12 cellular contexts compared by ENCODE assay signal in genomic region chr17:76546556-76547182, GRCh38. TPM values are rescaled to one million over a fixed set of nuclear protein-coding genes. Genes with fewer than 3 reads are reported as not detected.
A peak's percentile ranks its signal among the peaks of the same experiment; 100 is the strongest.
DNase-seq lines count a peak whose midpoint lies in the region; ATAC-seq and TF ChIP-seq lines count a peak whose summit lies in the region.
"Had no signal": no experiment of that assay in that cellular context is flagged by ENCODE, and none has a peak within 500 bp of the region (broad histone marks: within the 10 kb centered on the region; RNA-seq: fewer than 3 reads in every experiment).

No MANE protein-coding gene starts in this region.

- intact Hi-C loops in CD4-positive, alpha-beta memory T cell (cut with micrococcal nuclease) = loop anchor here (1.0 kb wide), 3 partner anchors 23 to 138 kb away; no protein-coding TSS in a partner anchor
- intact Hi-C loops in dorsolateral prefrontal cortex (cut with DNase I) = loop anchor here (1.0 to 2.0 kb wide), 2 partner anchors 23 to 24 kb away; no protein-coding TSS in a partner anchor

- WGBS in neuronal stem cell (ENCODE audit: extremely low coverage in 2 of 2, insufficient read length in 2 of 2, insufficient replicate concordance in 1 of 2), 2 donors = no CpG with 5 or more reads among the region's 11 CpGs
- WGBS in tibial nerve, 2 donors = 63 to 64% methylated on average over 10 to 11 of the region's 11 CpGs

- H3K27me3 ChIP-seq in CD4-positive, alpha-beta memory T cell (ENCODE audit: insufficient read depth, low read length) = no peaks in the 10 kb centered on the region
- H3K27me3 ChIP-seq in dorsolateral prefrontal cortex (no peaks in the 10 kb centered on the region), neuronal stem cell (ENCODE audit: control insufficient read depth in 3 of 3, insufficient read depth in 3 of 3, low read depth in 1 of 3, low read length in 3 of 3) (peaks cover 0 to 52% (median 10%) of the 10 kb centered on the region in 3 experiments), tibial nerve (no peaks in the 10 kb centered on the region)

- peak overlapping the region; percentile 8 for H2AK5ac ChIP-seq in neuronal stem cell (ENCODE audit: low read depth, low read length)

- no peaks in the 10 kb centered on the region for H3K36me3 ChIP-seq in CD4-positive, alpha-beta memory T cell (ENCODE audit: insufficient read depth, low read length)
- no peaks in the 10 kb centered on the region for H3K36me3 ChIP-seq in neuronal stem cell (replicated peaks in 1 of 2; ENCODE audit: control insufficient read depth in 2 of 2, insufficient read depth in 2 of 2, low read length in 2 of 2)
- H3K36me3 ChIP-seq in tibial nerve = no peaks in the 10 kb centered on the region

- H2AFZ ChIP-seq in neuronal stem cell (ENCODE audit: low read length) = no peak overlapping the region

- H2BK5ac ChIP-seq in neuronal stem cell (ENCODE audit: low read length) = no peak overlapping the region

- CTCF ChIA-PET in CD4-positive, alpha-beta memory T cell (lab: Charles Lee; ENCODE audit: partially characterized antibody) = interaction anchor here (0.8 to 3.5 kb wide), 21 partner anchors 10 to 168 kb away, joined by 3 to 80 read pairs (median 5); partner anchors contain the start of genes AANAT and ST6GALNAC2

- TF ChIP-seq EP300 in tibial nerve (IDR thresholded peaks at IDR 0.05) = no peak

- POLR2A ChIA-PET in CD4-positive, alpha-beta memory T cell (lab: Charles Lee; ENCODE audit: partially characterized antibody) = interaction anchor here (0.5 to 2.6 kb wide), 6 partner anchors 11 to 76 kb away, joined by 3 to 18 read pairs (median 5); no protein-coding TSS in a partner anchor

- no peak overlapping the region for H3K4me3 Mint-ChIP-seq in CD4-positive, alpha-beta memory T cell
- H3K4me3 Mint-ChIP-seq in stimulated activated naive CD8-positive, alpha-beta T cell treated with anti-CD3 and anti-CD28 coated beads, Interleukin-15, amount 100 ng/mL, for 72 hours = no peak overlapping the region
- H3K4me3 Mint-ChIP-seq: activated naive CD8-positive, alpha-beta T cell had no signal

- H3K9ac ChIP-seq in neuronal stem cell (ENCODE audit: low read depth, low read length, poor library complexity) = no peak overlapping the region

- H3K4me1 Mint-ChIP-seq in CD4-positive, alpha-beta memory T cell = peaks cover 0 to 2% (median 0%) of the 10 kb centered on the region in 4 donors
- peaks cover 6% of the 10 kb centered on the region for H3K4me1 Mint-ChIP-seq in stimulated activated naive CD8-positive, alpha-beta T cell treated with anti-CD3 and anti-CD28 coated beads, Interleukin-15, amount 100 ng/mL, for 72 hours

- H3K27me3 Mint-ChIP-seq in CD4-positive, alpha-beta memory T cell = peaks cover 9 to 12% of the 10 kb centered on the region in 2 donors
- peaks cover 11% of the 10 kb centered on the region for H3K27me3 Mint-ChIP-seq in stimulated activated naive CD8-positive, alpha-beta T cell treated with anti-CD3 and anti-CD28 coated beads, Interleukin-15, amount 100 ng/mL, for 72 hours

- no peak overlapping the region for H3K27ac ChIP-seq in CD4-positive, alpha-beta memory T cell (ENCODE audit: low read depth, low read length)
- H3K27ac ChIP-seq in dorsolateral prefrontal cortex (peak overlapping the region in 49 of 59 donors; percentile 1 to 98 (median 65)), neuronal stem cell (replicated peaks; ENCODE audit: low read length) (no peak overlapping the region), tibial nerve (peak overlapping the region in 2 of 4 donors; percentile 3 to 40)

- H3K9me3 Mint-ChIP-seq in CD4-positive, alpha-beta memory T cell = no peaks in the 10 kb centered on the region
- H3K9me3 Mint-ChIP-seq in stimulated activated naive CD8-positive, alpha-beta T cell treated with anti-CD3 and anti-CD28 coated beads, Interleukin-15, amount 100 ng/mL, for 72 hours = no peaks in the 10 kb centered on the region
- H3K9me3 Mint-ChIP-seq: naive B cell had no signal

- H3K14ac ChIP-seq in neuronal stem cell (ENCODE audit: low read length) = no peak overlapping the region

- no peak for TF ChIP-seq CTCF in dorsolateral prefrontal cortex (IDR thresholded peaks at IDR 0.05 in 54 of 56, conservative IDR thresholded peaks at IDR 0.05 in 2 of 56; ENCODE audit: low read depth in 1 of 56, partially characterized antibody in 56 of 56)
- no peak for TF ChIP-seq CTCF in tibial nerve (IDR thresholded peaks at IDR 0.05)

- H3K4ac ChIP-seq in neuronal stem cell (ENCODE audit: low read length) = no peak overlapping the region

- no peaks in the 10 kb centered on the region for H3K36me3 Mint-ChIP-seq in CD4-positive, alpha-beta memory T cell
- H3K36me3 Mint-ChIP-seq: activated naive CD8-positive, alpha-beta T cell had no signal

- peaks cover 7% of the 10 kb centered on the region for H3K4me1 ChIP-seq in CD4-positive, alpha-beta memory T cell (ENCODE audit: insufficient read depth, low read length)
- H3K4me1 ChIP-seq in neuronal stem cell (ENCODE audit: control insufficient read depth in 2 of 2, insufficient read depth in 1 of 2, low read depth in 1 of 2, low read length in 2 of 2) (peaks cover 8 to 42% of the 10 kb centered on the region in 2 donors), tibial nerve (peaks cover 0 to 58% (median 25%) of the 10 kb centered on the region in 4 donors)

- no peak overlapping the region for H3K4me3 ChIP-seq in CD4-positive, alpha-beta memory T cell (ENCODE audit: low read length in 2 of 2)
- peak overlapping the region in 7 of 59 donors; percentile 5 to 68 (median 22) for H3K4me3 ChIP-seq in dorsolateral prefrontal cortex
- H3K4me3 ChIP-seq in neuronal stem cell (ENCODE audit: low read length in 2 of 2) = no peak overlapping the region
- H3K4me3 ChIP-seq in tibial nerve = no peak overlapping the region

- no peaks in the 10 kb centered on the region for H3K79me1 ChIP-seq in neuronal stem cell (ENCODE audit: low read depth, low read length)

- H2BK120ac ChIP-seq in neuronal stem cell (ENCODE audit: low read depth, low read length) = no peak overlapping the region

- H4K8ac ChIP-seq in neuronal stem cell (ENCODE audit: low read depth, low read length) = no peak overlapping the region

- ATAC-seq in stimulated activated naive CD8-positive, alpha-beta T cell treated with anti-CD3 and anti-CD28 coated beads, Interleukin-15, amount 100 ng/mL, for 72 hours = no peak
- ATAC-seq in HG02642 (IDR thresholded peaks at IDR 0.05; ENCODE audit: poor library complexity, unreplicated experiment) = no peak

- no peak overlapping the region for H4K91ac ChIP-seq in neuronal stem cell (ENCODE audit: low read depth, low read length, poor library complexity)

- H3K4me2 ChIP-seq in neuronal stem cell (ENCODE audit: insufficient read depth, low read length, poor library complexity, severe bottlenecking) = no peak overlapping the region

- no peaks in the 10 kb centered on the region for H3K9me3 ChIP-seq in CD4-positive, alpha-beta memory T cell (ENCODE audit: control insufficient read depth in 1 of 2, low read length in 2 of 2)
- H3K9me3 ChIP-seq in neuronal stem cell (replicated peaks in 1 of 2; ENCODE audit: control insufficient read depth in 2 of 2, insufficient read depth in 1 of 2, low read depth in 1 of 2, low read length in 2 of 2) (no peaks in the 10 kb centered on the region), tibial nerve (no peaks in the 10 kb centered on the region)

- TF ChIP-seq POLR2A in tibial nerve (IDR thresholded peaks at IDR 0.05) = no peak

- peak overlapping the region in 4 of 7 donors; percentile 4 to 38 (median 15) for H3K27ac Mint-ChIP-seq in CD4-positive, alpha-beta memory T cell
- H3K27ac Mint-ChIP-seq in stimulated activated naive CD8-positive, alpha-beta T cell treated with anti-CD3 and anti-CD28 coated beads, Interleukin-15, amount 100 ng/mL, for 72 hours = no peak overlapping the region
- H3K27ac Mint-ChIP-seq: activated naive CD8-positive, alpha-beta T cell had no signal

- H2BK12ac ChIP-seq in neuronal stem cell (ENCODE audit: low read length) = no peak overlapping the region

- H3K23ac ChIP-seq in neuronal stem cell (ENCODE audit: low read depth, low read length, poor library complexity) = peak overlapping the region; percentile 45

- peak overlapping the region; percentile 17 for H2BK15ac ChIP-seq in neuronal stem cell (ENCODE audit: low read length)

- peak overlapping the region; percentile 12 for H3K18ac ChIP-seq in neuronal stem cell (ENCODE audit: low read length)

- DNase-seq in CD4-positive, alpha-beta memory T cell = peak in 1 of 5 donors; percentile 7
- DNase-seq in NCI-H446 treated with DMSO at 0.1 percent for 48 hours (lab: John Stamatoyannopoulos, UW) (peak; percentile 57), dorsolateral prefrontal cortex (peak in 1 of 10 donors; percentile 73), neuronal stem cell (ENCODE audit: low spot score) (no peak), tibial nerve (ENCODE audit: low spot score in 2 of 2) (no peak)
- DNase-seq in stimulated activated naive CD8-positive, alpha-beta T cell treated with anti-CD3 and anti-CD28 coated beads, Interleukin-15, amount 100 ng/mL, for 72 hours = no peak
- DNase-seq in activated CD4-positive, alpha-beta T cell treated with anti-CD3 and anti-CD28 coated beads for 4 hours = no peak
- DNase-seq: activated CD4-positive, CD25-positive, alpha-beta regulatory T cell treated with anti-CD3 and anti-CD28 coated beads, Interleukin-2, amount 50 U/mL, for 72 hours; NCI-H774 had no signal

RNA-seq across cellular contexts. Expression of gene PRCD, which starts 6.8 kb away (rescaled TPM):
- total RNA-seq in CD4-positive, alpha-beta memory T cell = not detected
- polyA plus RNA-seq in CD4-positive, alpha-beta memory T cell = not detected
- total RNA-seq in dorsolateral prefrontal cortex (10 to 100 TPM in 118 of 120 experiments, 1 to 10 TPM in 2; 9.7 to 74.7 (median 21.5) TPM), tibial nerve (10 to 100 TPM in 3 of 4 donors, 1 to 10 TPM in 1; 6.6 to 23.5 (median 14.1) TPM)
- 1.4 TPM for polyA plus RNA-seq in neuronal stem cell (2013, experiment 1 of 2)
- 1.2 TPM for polyA plus RNA-seq in neuronal stem cell (2013, experiment 2 of 2)

RNA-seq across cellular contexts. Expression of gene CYGB, which starts 9.2 kb away (rescaled TPM):
- not detected for total RNA-seq in CD4-positive, alpha-beta memory T cell
- polyA plus RNA-seq in CD4-positive, alpha-beta memory T cell = not detected
- total RNA-seq in dorsolateral prefrontal cortex (10 to 100 TPM in 118 of 120 experiments, 1 to 10 TPM in 2; 7.1 to 34.6 (median 19.7) TPM), tibial nerve (10 to 100 TPM; 40.2 to 59.2 (median 48.8) TPM)
- polyA plus RNA-seq in neuronal stem cell (2013, experiment 1 of 2) = 0.98 TPM
- 0.96 TPM for polyA plus RNA-seq in neuronal stem cell (2013, experiment 2 of 2)

RNA-seq across cellular contexts. Expression of gene ST6GALNAC2, which starts 39.0 kb away (rescaled TPM):
- total RNA-seq in CD4-positive, alpha-beta memory T cell = 1 to 10 TPM; 3.3 to 3.6 TPM
- polyA plus RNA-seq in CD4-positive, alpha-beta memory T cell = 1 to 10 TPM in 1 of 2 donors, under 1 TPM in 1; 0.95 to 2.4 TPM
- total RNA-seq in dorsolateral prefrontal cortex (10 to 100 TPM in 1 of 120 experiments, 1 to 10 TPM in 98, under 1 TPM in 16, not detected in 5; 0.38 to 10.0 (median 1.8) TPM), tibial nerve (100 to 1,000 TPM in 1 of 4 donors, 10 to 100 TPM in 3; 58.5 to 128 (median 69.1) TPM)
- 0.35 TPM for polyA plus RNA-seq in neuronal stem cell (2013, experiment 1 of 2)
- polyA plus RNA-seq in neuronal stem cell (2013, experiment 2 of 2) = 0.50 TPM

RNA-seq across cellular contexts. Expression of gene RHBDF2, which starts 45.4 kb away (rescaled TPM):
- 10 to 100 TPM; 50.0 to 62.2 TPM for total RNA-seq in CD4-positive, alpha-beta memory T cell
- 10 to 100 TPM in 1 of 2 donors, 1 to 10 TPM in 1; 5.4 to 15.2 TPM for polyA plus RNA-seq in CD4-positive, alpha-beta memory T cell
- total RNA-seq in dorsolateral prefrontal cortex = 10 to 100 TPM in 119 of 120 experiments, 1 to 10 TPM in 1; 7.0 to 64.1 (median 28.9) TPM
- 2.4 TPM for polyA plus RNA-seq in neuronal stem cell (2013, experiment 1 of 2)
- 2.3 TPM for polyA plus RNA-seq in neuronal stem cell (2013, experiment 2 of 2)
- 10 to 100 TPM; 33.1 to 99.0 (median 73.5) TPM for total RNA-seq in tibial nerve

Comparison
In these comparisons a context has a peak if more than half of its experiments do, and no peak if none do; other contexts are left out.
1. H3K27ac ChIP-seq: peak in dorsolateral prefrontal cortex (49 of 59); none in CD4-positive, alpha-beta memory T cell (single experiment) and neuronal stem cell (single experiment).
2. H3K27ac Mint-ChIP-seq: peak in CD4-positive, alpha-beta memory T cell (4 of 7); none in stimulated activated naive CD8-positive, alpha-beta T cell treated with anti-CD3 and anti-CD28 coated beads, Interleukin-15, amount 100 ng/mL, for 72 hours (0 of 2).
3. RNA of gene PRCD, which starts 6.8 kb away (total RNA-seq): 9.7 to 74.7 TPM in dorsolateral prefrontal cortex and 6.6 to 23.5 TPM in tibial nerve; not detected in CD4-positive, alpha-beta memory T cell; every median in the first group is over 4 times any median in the second.
4. RNA of gene CYGB, which starts 9.2 kb away (total RNA-seq): 40.2 to 59.2 TPM in tibial nerve and 7.1 to 34.6 TPM in dorsolateral prefrontal cortex; not detected in CD4-positive, alpha-beta memory T cell; every median in the first group is over 4 times any median in the second.
5. RNA of gene ST6GALNAC2, which starts 39.0 kb away (total RNA-seq): 58.5 to 128 TPM in tibial nerve; 3.3 to 3.6 TPM in CD4-positive, alpha-beta memory T cell and 0.38 to 10.0 TPM in dorsolateral prefrontal cortex; every median in the first group is over 4 times any median in the second.